Comparison of ENCODE assay signal across 1 cellular context in the genomic region with DNA sequence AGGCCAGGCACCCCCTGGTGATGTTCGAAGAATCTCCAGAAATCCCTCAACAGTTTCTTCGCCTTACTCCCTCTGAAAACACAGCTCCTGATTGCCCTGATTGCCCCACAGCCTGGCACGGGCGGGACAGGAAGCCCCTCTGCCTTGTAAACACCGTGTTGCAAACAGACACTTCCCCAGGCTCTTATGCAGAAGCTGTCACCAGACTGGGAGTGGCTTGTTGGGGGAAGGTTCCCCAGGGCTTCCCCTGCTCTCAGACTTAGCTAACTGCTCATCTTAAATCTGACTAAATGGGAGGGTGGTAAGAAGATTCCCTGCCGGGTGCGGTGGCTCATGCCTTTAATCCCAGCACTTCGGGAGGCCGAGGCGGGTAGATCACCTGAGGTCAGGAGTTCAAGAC.
TF ChIP-seq lines count a peak whose summit lies in the region.

No MANE protein-coding gene starts in this region.

TF ChIP-seq in H1, 55 proteins besides CTCF, POLR2A, EP300 and RAD21 (continued from another document):
- TF ChIP-seq, protein P1, sequence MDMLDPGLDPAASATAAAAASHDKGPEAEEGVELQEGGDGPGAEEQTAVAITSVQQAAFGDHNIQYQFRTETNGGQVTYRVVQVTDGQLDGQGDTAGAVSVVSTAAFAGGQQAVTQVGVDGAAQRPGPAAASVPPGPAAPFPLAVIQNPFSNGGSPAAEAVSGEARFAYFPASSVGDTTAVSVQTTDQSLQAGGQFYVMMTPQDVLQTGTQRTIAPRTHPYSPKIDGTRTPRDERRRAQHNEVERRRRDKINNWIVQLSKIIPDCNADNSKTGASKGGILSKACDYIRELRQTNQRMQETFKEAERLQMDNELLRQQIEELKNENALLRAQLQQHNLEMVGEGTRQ (IDR thresholded peaks at IDR 0.05; ENCODE audit: low read length), result no peak
- TF ChIP-seq RFX5 (IDR thresholded peaks at IDR 0.05; ENCODE audit: borderline replicate concordance, low read depth, low read length) (no peak), JUN (IDR thresholded peaks at IDR 0.05; ENCODE audit: low read depth, low read length) (no peak), MAFK (IDR thresholded peaks at IDR 0.05; ENCODE audit: low read depth, low read length) (no peak), ATF2 (IDR thresholded peaks at IDR 0.05; ENCODE audit: low read length) (no peak), SRF (IDR thresholded peaks at IDR 0.05; ENCODE audit: low read depth, low read length) (no peak), SIX5 (IDR thresholded peaks at IDR 0.05; ENCODE audit: low read depth, low read length) (no peak), ASH2L (IDR thresholded peaks at IDR 0.05; ENCODE audit: low read length) (no peak)
- TF ChIP-seq, protein P2, sequence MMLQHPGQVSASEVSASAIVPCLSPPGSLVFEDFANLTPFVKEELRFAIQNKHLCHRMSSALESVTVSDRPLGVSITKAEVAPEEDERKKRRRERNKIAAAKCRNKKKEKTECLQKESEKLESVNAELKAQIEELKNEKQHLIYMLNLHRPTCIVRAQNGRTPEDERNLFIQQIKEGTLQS (IDR thresholded peaks at IDR 0.05; ENCODE audit: insufficient read depth, low read depth, low read length), result no peak
